Comparison of ENCODE assay signal across 1 cellular context in the genomic region with DNA sequence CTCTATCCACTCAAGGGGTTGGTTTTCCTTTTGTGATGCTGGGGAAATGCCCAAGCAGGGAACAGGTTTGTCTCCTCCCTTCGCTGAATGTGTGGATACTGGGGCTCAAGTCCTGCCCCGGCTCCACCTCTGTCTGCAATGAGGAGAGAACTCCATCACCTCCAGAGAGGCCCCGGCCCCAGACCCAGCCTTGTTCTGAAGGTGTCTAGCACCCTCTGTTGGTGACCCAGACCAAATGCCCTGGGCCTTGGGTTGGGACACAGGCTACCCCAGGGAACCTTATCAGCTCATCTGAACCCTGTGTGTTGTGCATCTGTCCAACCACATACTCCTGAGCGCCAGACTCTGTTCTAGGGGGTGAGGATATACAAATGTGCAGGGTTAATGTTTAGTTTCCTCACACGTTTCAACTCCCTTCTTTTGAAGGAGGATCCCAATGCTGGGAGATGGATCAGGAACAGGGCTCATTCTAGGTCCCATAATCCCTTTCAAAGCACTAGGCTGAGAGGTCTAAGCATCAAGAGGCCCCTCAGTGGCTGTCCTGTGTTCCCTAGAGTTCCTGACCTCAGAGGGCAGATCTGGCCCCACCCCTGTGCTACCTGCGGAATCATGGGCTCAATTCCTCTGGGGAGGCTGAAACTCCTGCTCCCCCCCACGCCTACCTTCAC.
TF ChIP-seq lines count a peak whose summit lies in the region.

No MANE protein-coding gene starts in this region.

TF ChIP-seq in Ishikawa, 13 proteins besides CTCF, POLR2A, EP300 and RAD21 (continued from another document):
- TF ChIP-seq, protein P1, sequence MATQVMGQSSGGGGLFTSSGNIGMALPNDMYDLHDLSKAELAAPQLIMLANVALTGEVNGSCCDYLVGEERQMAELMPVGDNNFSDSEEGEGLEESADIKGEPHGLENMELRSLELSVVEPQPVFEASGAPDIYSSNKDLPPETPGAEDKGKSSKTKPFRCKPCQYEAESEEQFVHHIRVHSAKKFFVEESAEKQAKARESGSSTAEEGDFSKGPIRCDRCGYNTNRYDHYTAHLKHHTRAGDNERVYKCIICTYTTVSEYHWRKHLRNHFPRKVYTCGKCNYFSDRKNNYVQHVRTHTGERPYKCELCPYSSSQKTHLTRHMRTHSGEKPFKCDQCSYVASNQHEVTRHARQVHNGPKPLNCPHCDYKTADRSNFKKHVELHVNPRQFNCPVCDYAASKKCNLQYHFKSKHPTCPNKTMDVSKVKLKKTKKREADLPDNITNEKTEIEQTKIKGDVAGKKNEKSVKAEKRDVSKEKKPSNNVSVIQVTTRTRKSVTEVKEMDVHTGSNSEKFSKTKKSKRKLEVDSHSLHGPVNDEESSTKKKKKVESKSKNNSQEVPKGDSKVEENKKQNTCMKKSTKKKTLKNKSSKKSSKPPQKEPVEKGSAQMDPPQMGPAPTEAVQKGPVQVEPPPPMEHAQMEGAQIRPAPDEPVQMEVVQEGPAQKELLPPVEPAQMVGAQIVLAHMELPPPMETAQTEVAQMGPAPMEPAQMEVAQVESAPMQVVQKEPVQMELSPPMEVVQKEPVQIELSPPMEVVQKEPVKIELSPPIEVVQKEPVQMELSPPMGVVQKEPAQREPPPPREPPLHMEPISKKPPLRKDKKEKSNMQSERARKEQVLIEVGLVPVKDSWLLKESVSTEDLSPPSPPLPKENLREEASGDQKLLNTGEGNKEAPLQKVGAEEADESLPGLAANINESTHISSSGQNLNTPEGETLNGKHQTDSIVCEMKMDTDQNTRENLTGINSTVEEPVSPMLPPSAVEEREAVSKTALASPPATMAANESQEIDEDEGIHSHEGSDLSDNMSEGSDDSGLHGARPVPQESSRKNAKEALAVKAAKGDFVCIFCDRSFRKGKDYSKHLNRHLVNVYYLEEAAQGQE (IDR thresholded peaks at IDR 0.05; ENCODE audit: low read depth) = no peak
- TF ChIP-seq, protein P2, sequence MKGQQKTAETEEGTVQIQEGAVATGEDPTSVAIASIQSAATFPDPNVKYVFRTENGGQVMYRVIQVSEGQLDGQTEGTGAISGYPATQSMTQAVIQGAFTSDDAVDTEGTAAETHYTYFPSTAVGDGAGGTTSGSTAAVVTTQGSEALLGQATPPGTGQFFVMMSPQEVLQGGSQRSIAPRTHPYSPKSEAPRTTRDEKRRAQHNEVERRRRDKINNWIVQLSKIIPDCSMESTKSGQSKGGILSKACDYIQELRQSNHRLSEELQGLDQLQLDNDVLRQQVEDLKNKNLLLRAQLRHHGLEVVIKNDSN (IDR thresholded peaks at IDR 0.05) = no peak
- TF ChIP-seq, protein P3, sequence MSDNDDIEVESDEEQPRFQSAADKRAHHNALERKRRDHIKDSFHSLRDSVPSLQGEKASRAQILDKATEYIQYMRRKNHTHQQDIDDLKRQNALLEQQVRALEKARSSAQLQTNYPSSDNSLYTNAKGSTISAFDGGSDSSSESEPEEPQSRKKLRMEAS (IDR thresholded peaks at IDR 0.05) = no peak
- TF ChIP-seq FOXM1 (IDR thresholded peaks at IDR 0.05; ENCODE audit: borderline replicate concordance, low read depth) = no peak
- no peak for TF ChIP-seq EGR1 (IDR thresholded peaks at IDR 0.05)
- no peak for TF ChIP-seq TEAD4 (IDR thresholded peaks at IDR 0.05)
